Comparison of ENCODE assay signal across 8 cellular contexts in the genomic region with DNA sequence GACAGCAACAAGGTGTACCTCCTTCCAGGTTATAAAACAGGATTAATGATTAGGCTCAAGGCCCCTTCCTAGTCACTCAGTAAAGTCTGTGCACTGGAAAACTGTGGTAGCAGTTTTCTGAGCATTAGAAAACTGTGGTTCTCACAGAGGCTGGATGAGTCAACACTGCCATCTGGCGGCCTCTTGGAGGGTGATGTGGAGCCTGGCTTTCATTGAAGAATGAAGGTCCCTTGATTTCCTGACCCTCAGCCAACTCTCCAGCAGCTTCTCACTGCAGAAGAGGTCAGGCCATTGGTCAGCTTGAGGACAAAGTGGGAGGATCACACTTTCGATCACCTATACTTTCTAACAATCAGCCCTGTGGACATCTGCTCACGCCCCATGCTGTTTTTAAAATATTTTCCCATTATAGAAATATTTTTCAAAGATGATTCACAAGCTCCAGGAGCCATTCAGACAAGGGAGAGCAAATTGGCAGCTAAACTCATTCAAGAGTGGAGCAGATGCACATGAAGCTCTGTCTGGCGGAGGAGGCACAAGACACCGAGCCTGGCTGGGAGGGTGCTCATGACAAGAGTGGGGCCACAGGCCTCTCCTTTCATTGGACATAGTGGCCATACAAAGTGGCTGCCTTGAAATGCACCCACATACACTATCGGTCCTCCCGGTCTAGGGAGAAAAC. TPM values are rescaled to one million over a fixed set of nuclear protein-coding genes. Genes with fewer than 3 reads are reported as not detected.
A peak's percentile ranks its signal among the peaks of the same experiment; 100 is the strongest.
DNase-seq lines count a peak whose midpoint lies in the region; ATAC-seq, FAIRE-seq and TF ChIP-seq lines count a peak whose summit lies in the region.

No MANE protein-coding gene starts in this region.

- no peaks in the 10 kb centered on the region for H3K27me3 ChIP-seq in ascending aorta
- no peaks in the 10 kb centered on the region for H3K27me3 ChIP-seq in small intestine (ENCODE audit: control insufficient read depth in 2 of 2, insufficient read depth in 2 of 2, low read length in 2 of 2)

- no peak for FAIRE-seq in small intestine (lab: Jason Lieb, UNC)

- DNase-seq in GM10248 (ENCODE audit: extremely low spot score), result peak; percentile 70
- DNase-seq in HEK293T (ENCODE audit: extremely low spot score), result peak; percentile 82
- DNase-seq in NCI-H1105 treated with DMSO at 0.1 percent for 48 hours (lab: John Stamatoyannopoulos, UW), result peak; percentile 83
- DNase-seq in T-helper 2 cell, result peak; percentile 17 to 57 (median 39)
- peak in 1 of 2 donors; percentile 80 for DNase-seq in ascending aorta (ENCODE audit: low spot score in 2 of 2)
- peak; percentile 63 for DNase-seq in hepatic stellate cell (ENCODE audit: low spot score)
- DNase-seq in small intestine, result peak; percentile 75

- H3K36me3 ChIP-seq in ascending aorta, result peaks cover 22 to 26% of the 10 kb centered on the region in 2 donors
- H3K36me3 ChIP-seq in small intestine (ENCODE audit: control insufficient read depth in 2 of 2, insufficient read depth in 2 of 2, low read length in 2 of 2), result peaks cover 4 to 6% of the 10 kb centered on the region in 2 donors

- CTCF ChIA-PET in GM10248 (lab: Yijun Ruan, JAX), result interaction anchor here (0.7 to 7.3 kb wide), 35 partner anchors 9 to 1638 kb away, joined by 3 to 105 read pairs (median 5); a partner anchor contains a TSS
- CTCF ChIA-PET in HEK293T (lab: Yijun Ruan, JAX), result interaction anchor here (0.7 to 1.7 kb wide), 8 partner anchors 12 to 1574 kb away, joined by 3 to 8 read pairs (median 3); no protein-coding TSS in a partner anchor

- no peak overlapping the region for H3K4me3 ChIP-seq in ascending aorta
- no peak overlapping the region for H3K4me3 ChIP-seq in small intestine (ENCODE audit: low read depth in 1 of 2, low read length in 2 of 2)

- POLR2A ChIA-PET in GM10248 (lab: Yijun Ruan, JAX), result no interaction called here
- POLR2A ChIA-PET in HEK293T (lab: Yijun Ruan, JAX), result interaction anchor here (1.2 kb wide), 1 partner anchor 740 kb away, joined by 3 read pairs; no protein-coding TSS in a partner anchor

- H3K27ac ChIP-seq in ascending aorta (no peak overlapping the region), small intestine (ENCODE audit: low read depth in 1 of 2, low read length in 1 of 2) (no peak overlapping the region)

- 59 to 66% (median 62%) methylated on average over 7 of the region's 7 CpGs for WGBS in small intestine, 3 donors

- H3K9me3 ChIP-seq in ascending aorta (no peaks in the 10 kb centered on the region), small intestine (ENCODE audit: control insufficient read depth, low read depth) (no peaks in the 10 kb centered on the region)

- no peak for ATAC-seq in GM18870 (IDR thresholded peaks at IDR 0.05; ENCODE audit: unreplicated experiment)

- TF ChIP-seq CTCF in GM10248 (IDR thresholded peaks at IDR 0.05; ENCODE audit: control extremely low read depth, extremely low read depth, low read depth, missing control alignments) (peak; percentile 84), ascending aorta (IDR thresholded peaks at IDR 0.05) (peak; percentile 46 to 89 (median 68))

- no peaks in the 10 kb centered on the region for H3K4me1 ChIP-seq in ascending aorta
- no peaks in the 10 kb centered on the region for H3K4me1 ChIP-seq in small intestine (ENCODE audit: control insufficient read depth in 2 of 2, insufficient read depth in 1 of 2, low read depth in 1 of 2, low read length in 1 of 2)

- intact Hi-C loops in ascending aorta (cut with DNase I), result loop anchor here (2.0 kb wide), 2 partner anchors 699 to 739 kb away; no protein-coding TSS in a partner anchor

TF ChIP-seq in HEK293T, 16 proteins besides CTCF, POLR2A, EP300 and RAD21:
- TF ChIP-seq BHLHE40 (IDR thresholded peaks at IDR 0.05; ENCODE audit: borderline replicate concordance) (no peak), SP1 (IDR thresholded peaks at IDR 0.05) (no peak), CTBP1 (IDR thresholded peaks at IDR 0.05; ENCODE audit: borderline replicate concordance) (no peak), FOXA1 (IDR thresholded peaks at IDR 0.05) (no peak), ARNT (IDR thresholded peaks at IDR 0.05) (no peak), FOXK2 (IDR thresholded peaks at IDR 0.05) (no peak), LEF1 (IDR thresholded peaks at IDR 0.05; ENCODE audit: borderline replicate concordance) (no peak)

RNA-seq across cellular contexts. Expression of a gene that starts 23.1 kb away (rescaled TPM):
- total RNA-seq in ascending aorta, result 120 TPM
- 100 to 1,000 TPM; 305 to 314 (median 311) TPM for polyA plus RNA-seq in small intestine

RNA-seq across cellular contexts. Expression of a gene that starts 24.2 kb away (rescaled TPM):
- total RNA-seq in ascending aorta, result 10.2 TPM
- polyA plus RNA-seq in small intestine, result 10 to 100 TPM; 10.0 to 17.3 (median 11.9) TPM

RNA-seq across cellular contexts. Expression of a gene that starts 54.5 kb away (rescaled TPM):
- 263 TPM for total RNA-seq in ascending aorta
- polyA plus RNA-seq in small intestine, result 10 to 100 TPM; 54.9 to 69.7 (median 59.3) TPM
